21 cellular contexts compared by ENCODE assay signal in the genomic region with DNA sequence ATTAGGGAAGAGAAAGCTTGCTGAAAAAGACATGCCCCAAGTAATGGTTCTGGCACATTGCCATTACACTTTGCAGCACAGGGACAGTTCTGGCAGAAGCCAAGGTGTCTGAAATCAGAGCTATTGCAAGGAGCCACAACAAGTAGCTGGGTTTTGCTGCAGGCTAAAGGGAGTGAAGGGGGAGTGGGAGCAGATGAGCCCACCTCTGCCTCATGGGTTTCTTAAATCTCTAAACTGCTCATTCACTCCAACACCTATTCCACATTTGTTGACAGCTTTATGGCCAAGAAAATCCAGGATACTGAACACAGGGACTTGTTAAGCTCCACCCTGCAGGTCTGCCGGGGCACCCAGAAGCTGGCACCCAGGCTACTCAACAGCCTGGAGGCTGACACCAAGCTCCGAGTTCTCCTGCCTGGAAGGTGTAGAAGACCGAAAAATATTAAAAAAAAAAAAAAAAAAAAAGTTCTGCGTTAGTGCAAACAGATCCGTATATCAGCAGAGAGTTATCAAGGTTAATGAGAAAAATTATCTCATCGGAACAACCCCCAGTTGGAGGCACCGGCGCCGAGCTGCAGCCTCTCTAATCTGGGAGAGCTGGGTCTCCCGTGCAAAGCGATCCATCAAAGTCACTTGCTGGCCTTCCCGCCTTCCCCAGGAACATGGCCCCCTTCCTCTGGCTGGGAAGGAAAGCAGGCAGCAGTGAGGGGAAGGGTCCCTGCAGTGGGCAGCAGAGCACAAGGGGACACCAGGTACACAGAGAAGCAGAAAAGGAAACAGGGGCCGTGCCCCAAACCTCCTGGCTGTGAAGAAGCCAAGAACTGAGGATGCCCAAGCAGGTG.
DNase-seq lines count a peak whose midpoint lies in the region; ATAC-seq and TF ChIP-seq lines count a peak whose summit lies in the region.
"Had no signal": no experiment of that assay in that cellular context is flagged by ENCODE, and none has a peak within 500 bp of the region (broad histone marks: within the 10 kb centered on the region; RNA-seq: fewer than 3 reads in every experiment).

No MANE protein-coding gene starts in this region.

- no peak overlapping the region for H3K27ac Mint-ChIP-seq in nephron progenitor cell
- H3K27ac Mint-ChIP-seq: activated CD4-positive, alpha-beta T cell treated with anti-CD3 and anti-CD28 coated beads for 36 hours; activated naive CD4-positive, alpha-beta T cell treated with anti-CD3 and anti-CD28 coated beads, Interleukin-2, amount 50 U/mL, for 24 hours; CD4-positive, CD25-positive, alpha-beta regulatory T cell; IgD-negative memory B cell had no signal

- no peaks in the 10 kb centered on the region for H3K36me3 Mint-ChIP-seq in nephron progenitor cell (ENCODE audit: low read depth)
- H3K36me3 Mint-ChIP-seq: activated naive CD4-positive, alpha-beta T cell treated with anti-CD3 and anti-CD28 coated beads, Interleukin-2, amount 50 U/mL, for 24 hours; brain; CD4-positive, CD25-positive, alpha-beta regulatory T cell; IgD-negative memory B cell had no signal

- ATAC-seq in SK-N-SH treated with all-trans-retinoic acid at 6 μM for 48 hours: peak; percentile 16
- ATAC-seq: activated CD4-positive, alpha-beta T cell treated with anti-CD3 and anti-CD28 coated beads for 36 hours; left lung; stimulated activated naive CD8-positive, alpha-beta T cell treated with anti-CD3 and anti-CD28 coated beads, Interleukin-15, Interleukin-2, amounts not matched to agents 100 U/mL and 50 U/mL, for 24 hours had no signal

- H3K27me3 Mint-ChIP-seq in nephron progenitor cell (ENCODE audit: low read depth, poor library complexity): no peaks in the 10 kb centered on the region
- H3K27me3 Mint-ChIP-seq: activated CD4-positive, alpha-beta T cell treated with anti-CD3 and anti-CD28 coated beads for 36 hours; activated naive CD4-positive, alpha-beta T cell treated with anti-CD3 and anti-CD28 coated beads, Interleukin-2, amount 50 U/mL, for 24 hours; brain; CD4-positive, CD25-positive, alpha-beta regulatory T cell; IgD-negative memory B cell had no signal

- TF ChIP-seq CTCF in nephron progenitor cell (IDR thresholded peaks at IDR 0.05): no peak

- peak; percentile 67 for DNase-seq in NCI-H1436 (lab: John Stamatoyannopoulos, UW)
- no peak for DNase-seq in NCI-H1436 treated with DMSO at 0.1 percent for 48 hours (lab: John Stamatoyannopoulos, UW)
- DNase-seq in NCI-H2029 (lab: John Stamatoyannopoulos, UW): peak; percentile 18
- DNase-seq in nephron progenitor cell: peak; percentile 25
- no peak for DNase-seq in cerebellar cortex (ENCODE audit: low spot score)
- DNase-seq in stimulated activated CD4-positive, alpha-beta T cell treated with anti-CD3 and anti-CD28 coated beads, Interleukin-2, amount 100 ng/mL, for 48 hours: no peak
- no peak for DNase-seq in activated T-cell treated with anti-CD3 and anti-CD28 coated beads for 4 hours
- DNase-seq: 8988T; activated CD4-positive, alpha-beta T cell treated with anti-CD3 and anti-CD28 coated beads for 36 hours; activated CD8-positive, alpha-beta memory T cell treated with anti-CD3 and anti-CD28 coated beads, Interleukin-2, amount 50 U/mL, for 48 hours; CD4-positive, CD25-positive, alpha-beta regulatory T cell; left lung; NCI-H1048; SJCRH30; spleen; stimulated activated naive CD8-positive, alpha-beta T cell treated with anti-CD3 and anti-CD28 coated beads, Interleukin-15, Interleukin-2, amounts not matched to agents 100 U/mL and 50 U/mL, for 24 hours; upper lobe of right lung had no signal

- no peak overlapping the region for H3K4me3 Mint-ChIP-seq in nephron progenitor cell
- H3K4me3 Mint-ChIP-seq: activated CD4-positive, alpha-beta T cell treated with anti-CD3 and anti-CD28 coated beads for 36 hours; activated naive CD4-positive, alpha-beta T cell treated with anti-CD3 and anti-CD28 coated beads, Interleukin-2, amount 50 U/mL, for 24 hours; brain; IgD-negative memory B cell had no signal

- H3K9me3 Mint-ChIP-seq in nephron progenitor cell: no peaks in the 10 kb centered on the region
- H3K9me3 Mint-ChIP-seq: activated naive CD4-positive, alpha-beta T cell treated with anti-CD3 and anti-CD28 coated beads, Interleukin-2, amount 50 U/mL, for 24 hours had no signal

- peaks cover 33% of the 10 kb centered on the region for H3K4me1 Mint-ChIP-seq in nephron progenitor cell
- H3K4me1 Mint-ChIP-seq: activated CD4-positive, alpha-beta T cell treated with anti-CD3 and anti-CD28 coated beads for 36 hours; activated naive CD4-positive, alpha-beta T cell treated with anti-CD3 and anti-CD28 coated beads, Interleukin-2, amount 50 U/mL, for 24 hours; CD4-positive, CD25-positive, alpha-beta regulatory T cell; IgD-negative memory B cell had no signal

TF ChIP-seq in SK-N-SH treated with all-trans-retinoic acid at 6 μM for 48 hours, 23 proteins besides CTCF, POLR2A, EP300 and RAD21:
- TF ChIP-seq PPARA (CRISPR knock-in tag; IDR thresholded peaks at IDR 0.05; ENCODE audit: borderline replicate concordance) (no peak), ESRRG (CRISPR knock-in tag; IDR thresholded peaks at IDR 0.05) (no peak), RARB (CRISPR knock-in tag; IDR thresholded peaks at IDR 0.05) (no peak), ZC3H10 (CRISPR knock-in tag; IDR thresholded peaks at IDR 0.05) (no peak), TCF4 (CRISPR knock-in tag; IDR thresholded peaks at IDR 0.05; ENCODE audit: borderline replicate concordance) (no peak), ZFP30 (CRISPR knock-in tag; IDR thresholded peaks at IDR 0.05) (no peak), ZNF70 (CRISPR knock-in tag; IDR thresholded peaks at IDR 0.05) (no peak), OSR1 (CRISPR knock-in tag; IDR thresholded peaks at IDR 0.05) (no peak), SNAI2 (CRISPR knock-in tag; IDR thresholded peaks at IDR 0.05) (no peak), POU6F1 (CRISPR knock-in tag; IDR thresholded peaks at IDR 0.05; ENCODE audit: borderline replicate concordance, low read depth) (no peak)
- TF ChIP-seq, protein P1, sequence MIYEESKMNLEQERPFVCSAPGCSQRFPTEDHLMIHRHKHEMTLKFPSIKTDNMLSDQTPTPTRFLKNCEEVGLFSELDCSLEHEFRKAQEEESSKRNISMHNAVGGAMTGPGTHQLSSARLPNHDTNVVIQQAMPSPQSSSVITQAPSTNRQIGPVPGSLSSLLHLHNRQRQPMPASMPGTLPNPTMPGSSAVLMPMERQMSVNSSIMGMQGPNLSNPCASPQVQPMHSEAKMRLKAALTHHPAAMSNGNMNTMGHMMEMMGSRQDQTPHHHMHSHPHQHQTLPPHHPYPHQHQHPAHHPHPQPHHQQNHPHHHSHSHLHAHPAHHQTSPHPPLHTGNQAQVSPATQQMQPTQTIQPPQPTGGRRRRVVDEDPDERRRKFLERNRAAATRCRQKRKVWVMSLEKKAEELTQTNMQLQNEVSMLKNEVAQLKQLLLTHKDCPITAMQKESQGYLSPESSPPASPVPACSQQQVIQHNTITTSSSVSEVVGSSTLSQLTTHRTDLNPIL (CRISPR knock-in tag; IDR thresholded peaks at IDR 0.05; ENCODE audit: low read depth): no peak

Comparison
In these comparisons a context has a peak if more than half of its experiments do, and no peak if none do; other contexts are left out.
1. DNase-seq: peak in NCI-H1436 (single experiment), NCI-H2029 (single experiment) and nephron progenitor cell (single experiment); none in NCI-H1436 treated with DMSO at 0.1 percent for 48 hours (single experiment), cerebellar cortex (single experiment), stimulated activated CD4-positive, alpha-beta T cell treated with anti-CD3 and anti-CD28 coated beads, Interleukin-2, amount 100 ng/mL, for 48 hours (0 of 2) and activated T-cell treated with anti-CD3 and anti-CD28 coated beads for 4 hours (single experiment).